ENCODE assay signal across 15 cellular contexts in genomic region chr6:148969679-148970078, GRCh38.
DNase-seq lines count a peak whose midpoint lies in the region; ATAC-seq, FAIRE-seq and TF ChIP-seq lines count a peak whose summit lies in the region.
"Had no signal": no experiment of that assay in that cellular context is flagged by ENCODE, and none has a peak within 500 bp of the region (broad histone marks: within the 10 kb centered on the region; RNA-seq: fewer than 3 reads in every experiment).

No MANE protein-coding gene starts in this region.

- no peak for DNase-seq in HepG2 (ENCODE audit: low spot score)
- no peak for DNase-seq in right lobe of liver
- peak; percentile 56 for DNase-seq in amniotic epithelial cell (ENCODE audit: low read depth)
- DNase-seq in hepatocyte (ENCODE audit: low spot score): peak; percentile 37
- no peak for DNase-seq in type B pancreatic cell (ENCODE audit: extremely low spot score, unreplicated experiment)
- no peak for DNase-seq in esophagus squamous epithelium (lab: John Stamatoyannopoulos, UW)
- no peak for DNase-seq in GM12892 (ENCODE audit: insufficient read length)
- no peak for DNase-seq in activated naive CD4-positive, alpha-beta T cell (lab: John Stamatoyannopoulos, UW)
- DNase-seq: amniotic stem cell, NCI-H446 had no signal

- H3K27ac ChIP-seq in HepG2 (ENCODE audit: extremely low read length, insufficient read depth, low read length): no peak overlapping the region
- H3K27ac ChIP-seq in right lobe of liver: no peak overlapping the region
- peak overlapping the region; percentile 60 for H3K27ac ChIP-seq in hepatocyte
- H3K27ac ChIP-seq in esophagus squamous epithelium: peak overlapping the region in 2 of 4 donors; percentile 47 to 58
- H3K27ac ChIP-seq: A549 had no signal

- in situ Hi-C loops in HepG2 (cut with HindIII; ENCODE audit: extremely low pct_ligation_motif_present, low pct_unique_long_range_greater_than_20kb): no loop called here

- ATAC-seq in HepG2 (no peak), right lobe of liver (no peak)
- ATAC-seq: A549; esophagus mucosa; stimulated activated memory B cell treated with anti-CD40 and anti-IgM and Interleukin-4, amounts not matched to agents 10 μg/mL and 1 μg/mL and 100 μg/mL, for 72 hours had no signal

- H3K4me2 ChIP-seq in HepG2 (ENCODE audit: low read depth, low read length): no peak overlapping the region
- no peak overlapping the region for H3K4me2 ChIP-seq in hepatocyte
- H3K4me2 ChIP-seq: A549 had no signal

- no peak overlapping the region for H3K9ac ChIP-seq in HepG2 (ENCODE audit: insufficient read depth, low read depth, low read length)

- peak overlapping the region; percentile 56 for H3K27ac Mint-ChIP-seq in type B pancreatic cell
- H3K27ac Mint-ChIP-seq: stimulated activated memory B cell treated with anti-CD40 and anti-IgM and Interleukin-4, amounts not matched to agents 10 μg/mL and 1 μg/mL and 100 μg/mL, for 72 hours had no signal

- FAIRE-seq in HepG2 (lab: Jason Lieb, UNC) (no peak), GM12892 (lab: Jason Lieb, UNC) (no peak)
- FAIRE-seq: A549, GM19239 had no signal

- peaks cover 0 to 33% of the 10 kb centered on the region in 2 experiments; a peak in 3 of 5 replicates for H3K27me3 ChIP-seq in HepG2 (ENCODE audit: control insufficient read depth in 1 of 2, insufficient read depth in 2 of 2, low read length in 2 of 2)
- H3K27me3 ChIP-seq in right lobe of liver: peaks cover 0 to 7% of the 10 kb centered on the region in 2 donors
- no peaks in the 10 kb centered on the region for H3K27me3 ChIP-seq in hepatocyte
- H3K27me3 ChIP-seq in esophagus squamous epithelium: no peaks in the 10 kb centered on the region

- WGBS in HepG2 (ENCODE audit: low lambda C conversion rate): 55% methylated on average over 10 of the region's 10 CpGs
- 87% methylated on average over 8 of the region's 10 CpGs for WGBS in right lobe of liver (ENCODE audit: insufficient coverage, low coverage, low lambda C conversion rate, missing lambda C conversion rate)
- 69% methylated on average over 10 of the region's 10 CpGs for WGBS in hepatocyte (ENCODE audit: low lambda C conversion rate, missing lambda C conversion rate)
- 63 to 86% methylated on average over 3 to 10 of the region's 10 CpGs for WGBS in esophagus squamous epithelium, 2 donors

- peaks cover 16% of the 10 kb centered on the region for H3K27me3 Mint-ChIP-seq in type B pancreatic cell
- H3K27me3 Mint-ChIP-seq: stimulated activated memory B cell treated with anti-CD40 and anti-IgM and Interleukin-4, amounts not matched to agents 10 μg/mL and 1 μg/mL and 100 μg/mL, for 72 hours had no signal

- peaks cover 26% of the 10 kb centered on the region for H3K4me1 Mint-ChIP-seq in type B pancreatic cell (ENCODE audit: unreplicated experiment)

- H3K79me2 ChIP-seq in HepG2 (ENCODE audit: insufficient read depth, low read length): no peaks in the 10 kb centered on the region
- H3K79me2 ChIP-seq in hepatocyte: no peaks in the 10 kb centered on the region

- CTCF ChIA-PET in HepG2 (lab: Yijun Ruan, JAX; ENCODE audit: low intra/inter-chr PET ratio, low total read pairs): no interaction called here

- no peak overlapping the region for H3K4me3 Mint-ChIP-seq in type B pancreatic cell
- H3K4me3 Mint-ChIP-seq: stimulated activated memory B cell treated with anti-CD40 and anti-IgM and Interleukin-4, amounts not matched to agents 10 μg/mL and 1 μg/mL and 100 μg/mL, for 72 hours had no signal

- TF ChIP-seq RAD21 in HepG2 (CRISPR knock-in tag; IDR thresholded peaks at IDR 0.05): no peak

- TF ChIP-seq POLR2A in HepG2 (IDR thresholded peaks at IDR 0.05; ENCODE audit: insufficient read depth in 1 of 2, low read depth in 2 of 2, low read length in 2 of 2) (no peak), right lobe of liver (IDR thresholded peaks at IDR 0.05) (no peak), esophagus squamous epithelium (IDR thresholded peaks at IDR 0.05) (no peak), GM12892 (IDR thresholded peaks at IDR 0.05; ENCODE audit: low read depth, low read length) (no peak)

- H3K36me3 Mint-ChIP-seq in type B pancreatic cell: peaks cover 4% of the 10 kb centered on the region

- H2AFZ ChIP-seq in HepG2 (ENCODE audit: low read length): no peak overlapping the region
- no peak overlapping the region for H2AFZ ChIP-seq in hepatocyte

- intact Hi-C loops in HepG2 (cut with micrococcal nuclease; ENCODE audit: unreplicated experiment) (no loop called here), right lobe of liver (cut with DNase I) (loop anchor here in 1 of 2 donors (10.0 kb wide), 1 partner anchor 395 kb away; no protein-coding TSS in a partner anchor), esophagus squamous epithelium (cut with DNase I) (no loop called here)

- H3K36me3 ChIP-seq in HepG2 (replicated peaks in 1 of 2; ENCODE audit: control insufficient read depth in 1 of 2, insufficient read depth in 2 of 2, low read length in 2 of 2) (no peaks in the 10 kb centered on the region), right lobe of liver (no peaks in the 10 kb centered on the region), hepatocyte (replicated peaks; ENCODE audit: insufficient read depth, low read depth) (no peaks in the 10 kb centered on the region), esophagus squamous epithelium (peaks cover 0 to 3% (median 0%) of the 10 kb centered on the region in 3 donors)

- BruUV-seq in HepG2 (replicated peaks; lab: Mats Ljungman, UMichigan): no TSS peak

- no peaks in the 10 kb centered on the region for H3K9me3 ChIP-seq in HepG2 (ENCODE audit: low read length)
- H3K9me3 ChIP-seq in right lobe of liver: no peaks in the 10 kb centered on the region
- H3K9me3 ChIP-seq in hepatocyte (ENCODE audit: low read depth): no peaks in the 10 kb centered on the region
- no peaks in the 10 kb centered on the region for H3K9me3 ChIP-seq in esophagus squamous epithelium
- H3K9me3 ChIP-seq: A549 had no signal

- no peaks in the 10 kb centered on the region for H3K9me3 Mint-ChIP-seq in type B pancreatic cell
- H3K9me3 Mint-ChIP-seq: stimulated activated memory B cell treated with anti-CD40 and anti-IgM and Interleukin-4, amounts not matched to agents 10 μg/mL and 1 μg/mL and 100 μg/mL, for 72 hours had no signal

- no peaks in the 10 kb centered on the region for H4K20me1 ChIP-seq in HepG2 (ENCODE audit: insufficient read depth, low read length)
- no peaks in the 10 kb centered on the region for H4K20me1 ChIP-seq in hepatocyte (ENCODE audit: insufficient read depth, poor library complexity, severe bottlenecking)

- peaks cover 22% of the 10 kb centered on the region for H3K4me1 ChIP-seq in HepG2 (ENCODE audit: insufficient read depth, low read length)
- H3K4me1 ChIP-seq in right lobe of liver: no peaks in the 10 kb centered on the region
- peaks cover 19% of the 10 kb centered on the region for H3K4me1 ChIP-seq in hepatocyte (ENCODE audit: insufficient read depth)
- peaks cover 0 to 21% (median 0%) of the 10 kb centered on the region in 3 donors for H3K4me1 ChIP-seq in esophagus squamous epithelium
- H3K4me1 ChIP-seq: A549 had no signal

- H3K9me2 ChIP-seq in hepatocyte (replicated peaks; ENCODE audit: insufficient read depth): no peaks in the 10 kb centered on the region

- TF ChIP-seq CTCF in HepG2 (CRISPR knock-in tag; IDR thresholded peaks at IDR 0.05) (no peak), right lobe of liver (IDR thresholded peaks at IDR 0.05) (no peak), hepatocyte (IDR thresholded peaks at IDR 0.05; ENCODE audit: poor library complexity) (no peak), type B pancreatic cell (conservative IDR thresholded peaks at IDR 0.05) (no peak), esophagus squamous epithelium (IDR thresholded peaks at IDR 0.05) (no peak)

- H3K4me3 ChIP-seq in HepG2 (replicated peaks in 1 of 3; ENCODE audit: insufficient read depth in 1 of 3, low read depth in 2 of 3, low read length in 3 of 3) (no peak overlapping the region), right lobe of liver (no peak overlapping the region), hepatocyte (no peak overlapping the region), esophagus squamous epithelium (no peak overlapping the region)
- H3K4me3 ChIP-seq: A549, lung had no signal

- POLR2A ChIA-PET in HepG2 (lab: Yijun Ruan, JAX): no interaction called here

- TF ChIP-seq EP300 in HepG2 (IDR thresholded peaks at IDR 0.05; ENCODE audit: low read depth in 2 of 2, low read length in 2 of 2): no peak
- TF ChIP-seq EP300 in HepG2 (CRISPR knock-in tag; IDR thresholded peaks at IDR 0.05; ENCODE audit: borderline replicate concordance): no peak

TF ChIP-seq in HepG2, 621 proteins besides CTCF, POLR2A, EP300 and RAD21 (continues in another document):
- TF ChIP-seq ZNF224 (CRISPR knock-in tag; IDR thresholded peaks at IDR 0.05): no peak
- 0 out of 2 replicates have a peak, but pooled peaks have one; percentile 14 for TF ChIP-seq ZBTB4 (CRISPR knock-in tag; IDR thresholded peaks at IDR 0.05; ENCODE audit: borderline replicate concordance)
- TF ChIP-seq DNMT1 (CRISPR knock-in tag; IDR thresholded peaks at IDR 0.05): no peak

Comparison
In these comparisons a context has a peak if more than half of its experiments do, and no peak if none do; other contexts are left out.
1. DNase-seq: peak in amniotic epithelial cell (single experiment) and hepatocyte (single experiment); none in HepG2 (single experiment), right lobe of liver (0 of 3), type B pancreatic cell (single experiment), esophagus squamous epithelium (single experiment), GM12892 (single experiment) and activated naive CD4-positive, alpha-beta T cell (0 of 4).